In the genomic region with DNA sequence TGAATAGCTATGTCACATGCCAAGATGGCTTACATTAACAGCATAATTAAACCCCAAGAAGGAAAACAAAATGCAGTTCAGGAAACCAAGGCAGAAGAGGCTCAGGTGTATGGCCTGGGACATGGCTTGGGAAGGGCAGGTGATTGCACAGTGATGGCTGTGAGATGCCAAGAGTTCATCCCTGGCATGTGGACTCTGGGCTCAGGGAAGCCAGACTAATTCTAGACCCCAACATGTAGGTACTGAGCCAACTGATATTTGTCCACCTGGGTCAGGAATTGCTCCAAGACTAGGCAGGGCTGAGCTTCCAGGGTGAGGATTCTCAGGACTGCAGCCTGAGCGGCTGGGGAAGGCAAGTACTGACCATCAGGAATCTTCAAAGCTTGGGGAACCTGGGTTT, we compare ENCODE assay signal across 5 cellular contexts.
"Had no signal": no experiment of that assay in that cellular context is flagged by ENCODE, and none has a peak within 500 bp of the region (broad histone marks: within the 10 kb centered on the region; RNA-seq: fewer than 3 reads in every experiment).

No MANE protein-coding gene starts in this region.

- DNase-seq: H9, HCEC 1CT, IMR-90 had no signal

- H3K27ac ChIP-seq: HL-60 had no signal

- H3K4me1 Mint-ChIP-seq: GM23338 had no signal

- H2AFZ ChIP-seq: GM23338 had no signal

- H3K4me3 Mint-ChIP-seq: GM23338, H9 had no signal

- H3K4me2 ChIP-seq: GM23338 had no signal

- H3K27ac Mint-ChIP-seq: GM23338 had no signal

- H3K4me3 ChIP-seq: GM23338 had no signal

- ATAC-seq: GM23338 had no signal

- H3K9me3 Mint-ChIP-seq: GM23338, H9 had no signal
